11 cellular contexts compared by ENCODE assay signal in the genomic region with DNA sequence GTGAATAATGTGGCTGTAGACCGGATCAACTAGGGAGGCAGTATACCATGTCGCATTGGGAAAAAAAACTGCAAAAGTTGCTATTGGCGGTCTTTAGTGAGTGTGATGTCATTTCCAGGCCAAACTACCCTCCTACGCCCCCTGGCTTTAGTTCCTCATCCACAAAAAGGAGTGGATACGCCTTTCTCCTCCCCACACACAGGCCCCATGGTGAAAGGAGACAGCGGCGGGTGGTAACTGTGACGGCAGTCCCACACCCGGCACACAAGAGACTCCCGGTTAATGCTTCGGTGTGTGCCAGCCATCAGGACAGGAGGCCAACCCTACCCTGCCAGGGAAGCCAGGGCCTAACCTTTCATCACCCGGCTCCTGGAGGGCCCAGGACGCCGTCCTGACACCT. TPM values are rescaled to one million over a fixed set of nuclear protein-coding genes. Genes with fewer than 3 reads are reported as not detected.
DNase-seq lines count a peak whose midpoint lies in the region; ATAC-seq and TF ChIP-seq lines count a peak whose summit lies in the region.
"Had no signal": no experiment of that assay in that cellular context is flagged by ENCODE, and none has a peak within 500 bp of the region (broad histone marks: within the 10 kb centered on the region; RNA-seq: fewer than 3 reads in every experiment).

No MANE protein-coding gene starts in this region.

- CTCF ChIA-PET in RWPE1 (lab: Yijun Ruan, JAX): interaction anchor here (1.2 to 14.8 kb wide), 2 partner anchors 13 to 163 kb away, joined by 5 to 407 read pairs; no protein-coding TSS in a partner anchor

- H3K4me3 ChIP-seq in fibroblast of the aortic adventitia (ENCODE audit: low read depth, low read length): no peak overlapping the region
- H3K4me3 ChIP-seq in retinal pigment epithelial cell (ENCODE audit: low read length): no peak overlapping the region
- H3K4me3 ChIP-seq: left lung had no signal

- H3K27ac ChIP-seq in RWPE1: peak overlapping the region; percentile 70
- H3K27ac ChIP-seq: left lung had no signal

- H3K27ac Mint-ChIP-seq in activated naive CD4-positive, alpha-beta T cell treated with anti-CD3 and anti-CD28 coated beads, Interleukin-2, amount 50 U/mL, for 72 hours: no peak overlapping the region

- ATAC-seq in HG02973 (IDR thresholded peaks at IDR 0.05; ENCODE audit: unreplicated experiment): no peak
- no peak for ATAC-seq in activated naive CD4-positive, alpha-beta T cell treated with anti-CD3 and anti-CD28 coated beads, Interleukin-2, amount 50 U/mL, for 72 hours
- ATAC-seq: effector memory CD8-positive, alpha-beta T cell; left lung had no signal

- TF ChIP-seq CTCF in RWPE1 (conservative IDR thresholded peaks at IDR 0.05; ENCODE audit: low read depth): no peak
- peak; percentile 34 for TF ChIP-seq CTCF in fibroblast of the aortic adventitia (IDR thresholded peaks at IDR 0.05; ENCODE audit: insufficient read depth, low read length)
- peak; percentile 20 for TF ChIP-seq CTCF in retinal pigment epithelial cell (conservative IDR thresholded peaks at IDR 0.05; ENCODE audit: low read depth, low read length)

- no peaks in the 10 kb centered on the region for H3K9me3 Mint-ChIP-seq in activated naive CD4-positive, alpha-beta T cell treated with anti-CD3 and anti-CD28 coated beads, Interleukin-2, amount 50 U/mL, for 72 hours
- H3K9me3 Mint-ChIP-seq: effector memory CD8-positive, alpha-beta T cell had no signal

- POLR2A ChIA-PET in RWPE1 (lab: Yijun Ruan, JAX; ENCODE audit: low non-redundant PET): no interaction called here

- peak; percentile 32 for DNase-seq in H4 (ENCODE audit: low spot score)
- DNase-seq in RWPE1 (ENCODE audit: low spot score): no peak
- DNase-seq in fibroblast of the aortic adventitia (ENCODE audit: low read depth): no peak
- DNase-seq in retinal pigment epithelial cell (ENCODE audit: low read depth): no peak
- DNase-seq in activated T-cell treated with anti-CD3 and anti-CD28 coated beads for 4 hours: no peak
- DNase-seq in activated naive CD4-positive, alpha-beta T cell treated with anti-CD3 and anti-CD28 coated beads, Interleukin-2, amount 50 U/mL, for 72 hours (ENCODE audit: low spot score in 2 of 2): no peak
- no peak for DNase-seq in stimulated activated CD4-positive, alpha-beta T cell treated with anti-CD3 and anti-CD28 coated beads, Interleukin-4, amount 100 ng/mL, for 4 hours
- DNase-seq: effector memory CD8-positive, alpha-beta T cell; left lung; NCI-H146 had no signal

- no peaks in the 10 kb centered on the region for H3K36me3 Mint-ChIP-seq in activated naive CD4-positive, alpha-beta T cell treated with anti-CD3 and anti-CD28 coated beads, Interleukin-2, amount 50 U/mL, for 72 hours

RNA-seq across cellular contexts. Expression of a gene that starts 11.0 kb away (rescaled TPM):
- 10.4 and 13.5 TPM in 2 replicates for total RNA-seq in H4 (2014; rRNA removed; shearing (Covaris generic))
- total RNA-seq in fibroblast of the aortic adventitia (ENCODE audit: low replicate concordance): 23.1 and 27.4 TPM in 2 replicates
- total RNA-seq in activated naive CD4-positive, alpha-beta T cell treated with anti-CD3 and anti-CD28 coated beads, Interleukin-2, amount 50 U/mL, for 72 hours: 10 to 100 TPM in 1 of 2 donors, 1 to 10 TPM in 1; 7.5 to 21.5 TPM
